ENCODE assay signal across 8 cellular contexts in the genomic region with DNA sequence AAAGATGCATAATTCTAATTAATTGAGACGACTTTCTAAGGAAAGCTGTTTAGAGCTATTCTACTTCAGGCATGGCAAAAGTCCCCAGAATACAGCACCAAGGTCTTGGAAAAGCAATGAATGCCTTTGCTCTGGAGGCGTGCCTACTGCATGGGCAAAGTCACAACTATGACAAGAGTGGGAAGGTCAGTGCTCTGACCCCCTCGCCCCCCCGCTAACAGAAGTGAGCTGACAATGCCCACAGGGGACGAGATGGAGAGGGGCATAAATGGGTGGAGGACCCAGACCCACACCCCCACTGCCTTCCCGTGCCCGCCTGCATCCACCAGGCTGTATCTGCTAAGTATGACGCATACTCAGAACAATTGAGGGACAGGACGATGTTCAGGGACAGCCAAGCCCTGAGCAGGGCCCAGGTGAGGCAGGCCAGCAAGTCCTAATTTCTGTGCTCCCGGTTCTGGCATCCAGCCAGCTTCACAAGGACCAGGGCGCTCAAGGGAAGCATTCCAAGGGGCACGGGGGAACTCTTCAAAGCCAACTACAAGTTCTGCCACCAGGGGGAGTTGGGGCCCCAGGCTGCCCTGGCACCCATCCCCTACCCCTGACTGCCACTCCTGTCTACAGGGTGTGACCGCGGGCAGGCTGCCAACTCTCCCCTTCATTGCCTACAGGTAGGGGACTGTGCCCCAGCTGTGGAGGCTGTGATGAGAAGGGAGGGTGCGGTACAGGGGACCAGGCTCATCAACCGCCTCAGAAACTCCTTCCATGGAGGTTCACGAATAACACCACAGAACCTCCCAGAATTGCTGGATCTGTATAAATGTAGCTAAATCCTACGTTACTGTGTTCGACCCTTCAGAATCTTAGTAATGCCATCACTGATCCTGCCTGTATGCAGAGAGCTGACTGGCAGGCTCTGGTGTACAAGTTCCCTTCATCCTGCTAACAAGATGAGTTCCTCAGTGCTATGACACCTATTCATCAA. TPM values are rescaled to one million over a fixed set of nuclear protein-coding genes. Genes with fewer than 3 reads are reported as not detected.
DNase-seq lines count a peak whose midpoint lies in the region; ATAC-seq and TF ChIP-seq lines count a peak whose summit lies in the region.

No MANE protein-coding gene starts in this region.

- no peak overlapping the region for H3K27ac ChIP-seq in lung (ENCODE audit: low read depth in 1 of 2, low read length in 1 of 2)

- H3K4me3 ChIP-seq in lung: no peak overlapping the region

- peaks cover 0 to 10% of the 10 kb centered on the region in 2 donors for H3K36me3 ChIP-seq in lung (ENCODE audit: control insufficient read depth in 2 of 2, insufficient read depth in 2 of 2, low read length in 2 of 2)

- WGBS in lung, 2 donors: 63 to 67% methylated on average over 19 of the region's 19 CpGs

- ATAC-seq in lung (ENCODE audit: insufficient read depth, low FRiP score): peak; percentile 67
- no peak for ATAC-seq in GM21786 (IDR thresholded peaks at IDR 0.05; ENCODE audit: unreplicated experiment)

- TF ChIP-seq CTCF in lung (IDR thresholded peaks at IDR 0.05; ENCODE audit: control extremely low read depth, extremely low read depth): peak; percentile 22

- H3K4me1 ChIP-seq in lung (ENCODE audit: control insufficient read depth in 2 of 2, insufficient read depth in 2 of 2, low read length in 2 of 2): no peaks in the 10 kb centered on the region

- no peaks in the 10 kb centered on the region for H3K27me3 ChIP-seq in lung (ENCODE audit: control insufficient read depth, insufficient read depth)

- H3K9me3 ChIP-seq in lung (ENCODE audit: control insufficient read depth in 2 of 2, insufficient read depth in 1 of 2, low read length in 1 of 2): no peaks in the 10 kb centered on the region

- peak; percentile 67 for DNase-seq in activated gamma-delta T cell treated with Interleukin-2 at 50 U/mL for 16 hours
- no peak for DNase-seq in activated gamma-delta T cell (lab: John Stamatoyannopoulos, UW)
- peak; percentile 81 for DNase-seq in NCI-H2171 treated with DMSO at 0.1 percent for 48 hours (lab: John Stamatoyannopoulos, UW)
- DNase-seq in activated CD4-positive, CD25-positive, alpha-beta regulatory T cell (lab: John Stamatoyannopoulos, UW): peak; percentile 36 to 41 (median 39)
- DNase-seq in central memory CD4-positive, alpha-beta T cell: peak; percentile 47
- DNase-seq in lung (ENCODE audit: low spot score): peak; percentile 80
- DNase-seq in stimulated activated CD8-positive, alpha-beta memory T cell treated with anti-CD3 and anti-CD28 coated beads, Interleukin-4, amount 100 ng/mL, for 4 hours (ENCODE audit: low read depth in 2 of 2, low spot score in 1 of 2): peak; percentile 37 to 52

RNA-seq across cellular contexts. Expression of gene NPRL3, which starts 20.8 kb away (rescaled TPM):
- total RNA-seq in lung: 10 to 100 TPM; 21.3 to 34.8 TPM
- 10 to 100 TPM; 15.6 to 22.7 TPM for polyA plus RNA-seq in lung

RNA-seq across cellular contexts. Expression of gene HBZ, which starts 34.8 kb away (rescaled TPM):
- 1 to 10 TPM in 1 of 2 donors, under 1 TPM in 1; 0.37 to 9.2 TPM for total RNA-seq in lung
- polyA plus RNA-seq in lung: under 1 TPM in 1 of 2 donors, not detected in 1; 0.09 TPM

RNA-seq across cellular contexts. Expression of gene MPG, which starts 39.6 kb away (rescaled TPM):
- total RNA-seq in lung: 10 to 100 TPM; 61.1 to 77.8 TPM
- polyA plus RNA-seq in lung: 100 to 1,000 TPM in 1 of 2 donors, 10 to 100 TPM in 1; 81.4 to 101 TPM

RNA-seq across cellular contexts. Expression of gene RHBDF1, which starts 45.2 kb away (rescaled TPM):
- total RNA-seq in lung: 10 to 100 TPM; 28.5 to 31.4 TPM
- 10 to 100 TPM; 26.6 to 51.2 TPM for polyA plus RNA-seq in lung

RNA-seq across cellular contexts. Expression of gene HBM, which starts 48.1 kb away (rescaled TPM):
- 10 to 100 TPM in 1 of 2 donors, under 1 TPM in 1; 0.61 to 45.7 TPM for total RNA-seq in lung
- under 1 TPM in 1 of 2 donors, not detected in 1; 0.73 TPM for polyA plus RNA-seq in lung
